6 cellular contexts compared by ENCODE assay signal in the genomic region with DNA sequence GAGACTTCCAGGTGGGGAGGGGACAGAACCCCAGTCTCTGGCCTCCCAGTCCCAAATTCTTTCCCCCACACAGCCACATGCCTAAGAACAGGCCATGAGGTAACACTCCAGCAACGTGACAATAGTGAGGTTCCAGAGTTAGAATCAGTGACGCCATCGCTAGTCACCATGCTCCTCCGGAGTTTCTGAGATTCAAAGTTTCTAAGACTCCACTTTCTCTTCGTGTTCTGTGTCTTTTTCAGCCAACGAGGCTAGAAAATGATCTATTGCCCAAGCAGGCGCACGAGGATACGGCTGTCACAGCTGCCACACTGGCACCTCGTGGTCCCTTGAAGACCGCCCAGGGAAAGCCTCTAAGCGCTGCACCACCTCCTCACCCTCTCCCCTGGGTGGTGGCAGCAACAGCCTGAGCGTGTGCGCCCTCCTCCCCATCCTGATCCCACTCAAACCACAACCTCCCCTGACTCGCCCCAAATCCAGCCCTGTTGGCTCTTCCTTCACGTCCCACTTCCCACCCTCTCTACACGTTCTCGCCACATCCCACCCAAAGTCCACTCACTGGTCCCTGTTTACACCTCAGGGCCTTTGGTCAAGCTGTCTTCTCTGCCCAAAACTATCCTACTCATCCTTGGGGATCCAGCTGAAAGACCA. TPM values are rescaled to one million over a fixed set of nuclear protein-coding genes. Genes with fewer than 3 reads are reported as not detected.
DNase-seq lines count a peak whose midpoint lies in the region; ATAC-seq and TF ChIP-seq lines count a peak whose summit lies in the region.

No MANE protein-coding gene starts in this region.

- H3K27ac Mint-ChIP-seq in activated B cell treated with CpG ODN at 0.5 μM for 24 hours: peak overlapping the region; percentile 91

- CTCF ChIA-PET in activated B cell treated with CpG ODN at 0.5 μM for 24 hours (lab: Charles Lee): no interaction called here

- peak overlapping the region; percentile 92 for H3K4me3 Mint-ChIP-seq in activated B cell treated with CpG ODN at 0.5 μM for 24 hours

- no peaks in the 10 kb centered on the region for H3K9me3 Mint-ChIP-seq in activated B cell treated with CpG ODN at 0.5 μM for 24 hours

- intact Hi-C loops in activated B cell treated with CpG ODN at 0.5 μM for 24 hours (cut with micrococcal nuclease): loop anchor here (1.0 kb wide), 1 partner anchor 97 kb away; no protein-coding TSS in a partner anchor

- H3K36me3 Mint-ChIP-seq in activated B cell treated with CpG ODN at 0.5 μM for 24 hours (ENCODE audit: low read depth): peaks cover 6% of the 10 kb centered on the region

- peaks cover 25% of the 10 kb centered on the region for H3K4me1 Mint-ChIP-seq in activated B cell treated with CpG ODN at 0.5 μM for 24 hours

- no peaks in the 10 kb centered on the region for H3K27me3 Mint-ChIP-seq in activated B cell treated with CpG ODN at 0.5 μM for 24 hours

- ATAC-seq in activated B cell treated with CpG ODN at 0.5 μM for 24 hours (ENCODE audit: low read depth): peak; percentile 23

- DNase-seq in NCI-H82 (lab: John Stamatoyannopoulos, UW) (peak; percentile 68), NCI-H82 treated with DMSO at 0.1 percent for 48 hours (lab: John Stamatoyannopoulos, UW; ENCODE audit: unreplicated experiment) (no peak), activated B cell treated with CpG ODN at 0.5 μM for 24 hours (peak; percentile 23), fibroblast of villous mesenchyme (ENCODE audit: low read depth) (peak; percentile 49), DMS114 treated with DMSO at 0.1 percent for 48 hours (lab: John Stamatoyannopoulos, UW; ENCODE audit: unreplicated experiment) (no peak)
- peak; percentile 26 to 49 for DNase-seq in stimulated activated CD4-positive, alpha-beta T cell treated with anti-CD3 and anti-CD28 coated beads, Interleukin-4, amount 100 ng/mL, for 4 hours

- peak overlapping the region; percentile 74 for H3K4me3 ChIP-seq in fibroblast of villous mesenchyme (ENCODE audit: low read depth, low read length)

- no peak for TF ChIP-seq CTCF in activated B cell treated with CpG ODN at 0.5 μM for 24 hours (IDR thresholded peaks at IDR 0.05)
- TF ChIP-seq CTCF in fibroblast of villous mesenchyme (IDR thresholded peaks at IDR 0.05; ENCODE audit: insufficient read depth, low read depth, low read length): no peak

- POLR2A ChIA-PET in activated B cell treated with CpG ODN at 0.5 μM for 24 hours (lab: Charles Lee): interaction anchor here (0.6 to 2.1 kb wide), 5 partner anchors 22 to 605 kb away, joined by 3 to 6 read pairs (median 5); a partner anchor contains a TSS

RNA-seq across cellular contexts. Expression of a gene that starts 1.0 kb away (rescaled TPM):
- total RNA-seq in activated B cell treated with CpG ODN at 0.5 μM for 24 hours (75.0 and 90.4 TPM in 2 replicates), fibroblast of villous mesenchyme (55.7 and 96.6 TPM in 2 replicates)

RNA-seq across cellular contexts. Expression of a gene that starts 2.8 kb away (rescaled TPM):
- not detected in 2 replicates for total RNA-seq in activated B cell treated with CpG ODN at 0.5 μM for 24 hours
- total RNA-seq in fibroblast of villous mesenchyme: not detected in 2 replicates

RNA-seq across cellular contexts. Expression of a gene that starts 28.1 kb away (rescaled TPM):
- total RNA-seq in activated B cell treated with CpG ODN at 0.5 μM for 24 hours (0.20 TPM in 1 of 2 replicates, not detected in the other), fibroblast of villous mesenchyme (not detected in 2 replicates)

RNA-seq across cellular contexts. Expression of a gene that starts 28.3 kb away (rescaled TPM):
- total RNA-seq in activated B cell treated with CpG ODN at 0.5 μM for 24 hours (202 and 225 TPM in 2 replicates), fibroblast of villous mesenchyme (735 and 809 TPM in 2 replicates)

RNA-seq across cellular contexts. Expression of a gene that starts 39.1 kb away (rescaled TPM):
- total RNA-seq in activated B cell treated with CpG ODN at 0.5 μM for 24 hours (396 and 464 TPM in 2 replicates), fibroblast of villous mesenchyme (106 and 181 TPM in 2 replicates)

Comparison
In these comparisons a context has a peak if more than half of its experiments do, and no peak if none do; other contexts are left out.
1. DNase-seq: peak in NCI-H82 (single experiment), activated B cell treated with CpG ODN at 0.5 μM for 24 hours (single experiment), fibroblast of villous mesenchyme (single experiment) and stimulated activated CD4-positive, alpha-beta T cell treated with anti-CD3 and anti-CD28 coated beads, Interleukin-4, amount 100 ng/mL, for 4 hours (2 of 2); none in NCI-H82 treated with DMSO at 0.1 percent for 48 hours (single experiment) and DMS114 treated with DMSO at 0.1 percent for 48 hours (single experiment).